Comparison of ENCODE assay signal across 10 cellular contexts in the genomic region with DNA sequence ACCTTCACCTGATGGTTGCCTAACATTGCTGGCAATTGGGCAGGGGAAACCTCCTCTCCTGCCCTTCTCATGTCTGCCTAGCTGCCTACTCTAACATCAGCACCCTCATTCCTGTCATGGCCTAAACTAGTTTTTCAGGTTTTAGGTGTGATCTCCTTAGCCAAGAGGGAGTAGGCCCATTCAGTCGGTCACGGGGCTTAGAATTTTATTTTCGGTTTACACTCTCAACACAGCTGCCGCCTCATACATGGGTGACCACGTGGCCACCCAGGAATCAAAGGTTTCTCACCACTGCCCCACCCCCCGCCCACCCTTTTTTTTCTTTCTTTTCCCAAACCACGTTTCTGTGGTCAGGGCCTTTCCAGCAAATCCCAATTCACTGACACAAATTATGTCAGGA.
DNase-seq lines count a peak whose midpoint lies in the region; ATAC-seq and TF ChIP-seq lines count a peak whose summit lies in the region.
"Had no signal": no experiment of that assay in that cellular context is flagged by ENCODE, and none has a peak within 500 bp of the region (broad histone marks: within the 10 kb centered on the region; RNA-seq: fewer than 3 reads in every experiment).

No MANE protein-coding gene starts in this region.

- WGBS in upper lobe of left lung, 2 donors, result 53 to 65% methylated on average over 7 of the region's 7 CpGs

- in situ Hi-C loops in GM13976 (cut with MboI; ENCODE audit: low sequenced_read_pairs, unreplicated experiment), result no loop called here

- TF ChIP-seq CTCF in upper lobe of left lung (IDR thresholded peaks at IDR 0.05), result no peak
- no peak for TF ChIP-seq CTCF in GM13976 (IDR thresholded peaks at IDR 0.05; ENCODE audit: borderline replicate concordance, control extremely low read depth, extremely low read depth, insufficient read depth, missing control alignments)

- H3K4me3 ChIP-seq in SJSA1, result no peak overlapping the region
- H3K4me3 ChIP-seq in upper lobe of left lung, result no peak overlapping the region

- intact Hi-C loops in left colon (cut with DNase I, micrococcal nuclease), result no loop called here

- TF ChIP-seq EP300 in upper lobe of left lung (IDR thresholded peaks at IDR 0.05), result peak in 1 of 4 donors; percentile 44

- peaks cover 13% of the 10 kb centered on the region for H3K4me1 ChIP-seq in SJSA1 (replicated peaks)
- peaks cover 0 to 6% (median 3%) of the 10 kb centered on the region in 4 donors for H3K4me1 ChIP-seq in upper lobe of left lung

- H3K27ac ChIP-seq in SJSA1, result peak overlapping the region; percentile 72
- peak overlapping the region in 2 of 4 donors; percentile 50 to 69 for H3K27ac ChIP-seq in upper lobe of left lung

- ATAC-seq in left colon (peak; percentile 98), upper lobe of left lung (ENCODE audit: low FRiP score in 2 of 2) (peak; percentile 72 to 85), HG03095 (IDR thresholded peaks at IDR 0.05; ENCODE audit: unreplicated experiment) (no peak), HG03432 (IDR thresholded peaks at IDR 0.05; ENCODE audit: unreplicated experiment) (no peak)

- no peaks in the 10 kb centered on the region for H3K27me3 ChIP-seq in SJSA1 (replicated peaks)
- no peaks in the 10 kb centered on the region for H3K27me3 ChIP-seq in upper lobe of left lung

- H3K36me3 ChIP-seq in SJSA1 (no peaks in the 10 kb centered on the region), upper lobe of left lung (no peaks in the 10 kb centered on the region)

- no peak for TF ChIP-seq POLR2A in upper lobe of left lung (IDR thresholded peaks at IDR 0.05)

- H3K9me3 ChIP-seq in SJSA1 (replicated peaks), result no peaks in the 10 kb centered on the region
- H3K9me3 ChIP-seq in upper lobe of left lung, result no peaks in the 10 kb centered on the region

- peak; percentile 24 for DNase-seq in NCI-H2107 treated with DMSO at 0.1 percent for 48 hours (lab: John Stamatoyannopoulos, UW; ENCODE audit: unreplicated experiment)
- no peak for DNase-seq in NCI-H2107 (lab: John Stamatoyannopoulos, UW)
- peak; percentile 63 to 78 for DNase-seq in SJSA1 (ENCODE audit: low read depth in 1 of 2, low spot score in 2 of 2)
- peak; percentile 59 to 80 for DNase-seq in left colon
- peak in 1 of 2 donors; percentile 69 for DNase-seq in upper lobe of left lung
- no peak for DNase-seq in GM13976 (ENCODE audit: low spot score)
- DNase-seq: activated CD4-positive, CD25-positive, alpha-beta regulatory T cell; activated naive CD8-positive, alpha-beta T cell treated with anti-CD3 and anti-CD28 coated beads, Interleukin-2, amount 10 ng/mL, durations not matched to agents 7 days and 5 days had no signal

Comparison
In these comparisons a context has a peak if more than half of its experiments do, and no peak if none do; other contexts are left out.
1. DNase-seq: peak in NCI-H2107 treated with DMSO at 0.1 percent for 48 hours (single experiment), SJSA1 (2 of 2) and left colon (2 of 2); none in NCI-H2107 (single experiment) and GM13976 (single experiment).
2. ATAC-seq: peak in left colon (single experiment) and upper lobe of left lung (2 of 2); none in HG03095 (single experiment) and HG03432 (single experiment).